Comparison of ENCODE assay signal across 20 cellular contexts in genomic region chr15:68644996-68645395, GRCh38.
"Had no signal": no experiment of that assay in that cellular context is flagged by ENCODE, and none has a peak within 500 bp of the region (broad histone marks: within the 10 kb centered on the region; RNA-seq: fewer than 3 reads in every experiment).

No MANE protein-coding gene starts in this region.

- DNase-seq: activated B cell treated with CpG ODN at 0.5 μM for 24 hours; activated CD4-positive, alpha-beta memory T cell treated with anti-CD3 and anti-CD28 coated beads, Interleukin-2, amount 10 ng/mL, durations not matched to agents 7 days and 5 days; activated CD4-positive, alpha-beta T cell treated with anti-CD3 and anti-CD28 coated beads for 48 hours; activated naive CD4-positive, alpha-beta T cell treated with anti-CD3 and anti-CD28 coated beads, Interleukin-2, amount 10 ng/mL, durations not matched to agents 7 days and 5 days; activated T-cell treated with anti-CD3 and anti-CD28 coated beads, Interleukin-2, amount 50 U/mL, for 1 hour; adrenal gland; gastrocnemius medialis; kidney glomerular epithelial cell; left ventricle myocardium superior; naive thymus-derived CD4-positive, alpha-beta T cell; retina; SIG-M5; T-helper 1 cell; T-helper 9 cell had no signal

- H3K27me3 Mint-ChIP-seq: activated B cell treated with CpG ODN at 0.5 μM for 24 hours; activated CD4-positive, alpha-beta memory T cell treated with anti-CD3 and anti-CD28 coated beads, Interleukin-2, amount 10 ng/mL, durations not matched to agents 7 days and 5 days; stimulated activated naive CD8-positive, alpha-beta T cell treated with anti-CD3 and anti-CD28 coated beads, Interleukin-15, Interleukin-2, amounts not matched to agents 100 ng/mL and 50 ng/mL, for 24 hours; type B pancreatic cell had no signal

- H3K27me3 ChIP-seq: adrenal gland, gastrocnemius medialis, suprapubic skin had no signal

- H3K4me1 ChIP-seq: gastrocnemius medialis, parathyroid adenoma had no signal

- H3K4me3 ChIP-seq: adrenal gland, gastrocnemius medialis, suprapubic skin had no signal

- H3K9me3 ChIP-seq: adrenal gland, gastrocnemius medialis, suprapubic skin had no signal

- ATAC-seq: activated T-helper 17 cell treated with anti-CD3 and anti-CD28 coated beads, Interleukin-2, amount 50 U/mL, for 72 hours; gastrocnemius medialis; left ventricle myocardium superior; naive thymus-derived CD4-positive, alpha-beta T cell had no signal

- H3K36me3 ChIP-seq: adrenal gland, gastrocnemius medialis, suprapubic skin had no signal

- H3K9me3 Mint-ChIP-seq: activated B cell treated with CpG ODN at 0.5 μM for 24 hours; activated CD4-positive, alpha-beta memory T cell treated with anti-CD3 and anti-CD28 coated beads, Interleukin-2, amount 10 ng/mL, durations not matched to agents 7 days and 5 days; activated naive CD4-positive, alpha-beta T cell treated with anti-CD3 and anti-CD28 coated beads, Interleukin-2, amount 10 ng/mL, durations not matched to agents 7 days and 5 days; activated T-helper 17 cell treated with anti-CD3 and anti-CD28 coated beads, Interleukin-2, amount 50 U/mL, for 72 hours; memory B cell; naive thymus-derived CD4-positive, alpha-beta T cell; stimulated activated naive CD8-positive, alpha-beta T cell treated with anti-CD3 and anti-CD28 coated beads, Interleukin-15, Interleukin-2, amounts not matched to agents 100 ng/mL and 50 ng/mL, for 24 hours; type B pancreatic cell had no signal

- H3K9ac ChIP-seq: parathyroid adenoma had no signal

- H3K4me3 Mint-ChIP-seq: activated B cell treated with CpG ODN at 0.5 μM for 24 hours; activated CD4-positive, alpha-beta memory T cell treated with anti-CD3 and anti-CD28 coated beads, Interleukin-2, amount 10 ng/mL, durations not matched to agents 7 days and 5 days; activated naive CD4-positive, alpha-beta T cell treated with anti-CD3 and anti-CD28 coated beads, Interleukin-2, amount 10 ng/mL, durations not matched to agents 7 days and 5 days; activated T-helper 17 cell treated with anti-CD3 and anti-CD28 coated beads, Interleukin-2, amount 50 U/mL, for 72 hours; memory B cell; naive thymus-derived CD4-positive, alpha-beta T cell; stimulated activated naive CD8-positive, alpha-beta T cell treated with anti-CD3 and anti-CD28 coated beads, Interleukin-15, Interleukin-2, amounts not matched to agents 100 ng/mL and 50 ng/mL, for 24 hours; type B pancreatic cell had no signal

- H3K27ac Mint-ChIP-seq: activated B cell treated with CpG ODN at 0.5 μM for 24 hours; activated CD4-positive, alpha-beta memory T cell treated with anti-CD3 and anti-CD28 coated beads, Interleukin-2, amount 10 ng/mL, durations not matched to agents 7 days and 5 days; activated naive CD4-positive, alpha-beta T cell treated with anti-CD3 and anti-CD28 coated beads, Interleukin-2, amount 10 ng/mL, durations not matched to agents 7 days and 5 days; activated T-helper 17 cell treated with anti-CD3 and anti-CD28 coated beads, Interleukin-2, amount 50 U/mL, for 72 hours; memory B cell; naive thymus-derived CD4-positive, alpha-beta T cell; stimulated activated naive CD8-positive, alpha-beta T cell treated with anti-CD3 and anti-CD28 coated beads, Interleukin-15, Interleukin-2, amounts not matched to agents 100 ng/mL and 50 ng/mL, for 24 hours; type B pancreatic cell had no signal

- H3K27ac ChIP-seq: adrenal gland, gastrocnemius medialis, parathyroid adenoma had no signal

- H3K4me1 Mint-ChIP-seq: activated CD4-positive, alpha-beta memory T cell treated with anti-CD3 and anti-CD28 coated beads, Interleukin-2, amount 10 ng/mL, durations not matched to agents 7 days and 5 days; activated naive CD4-positive, alpha-beta T cell treated with anti-CD3 and anti-CD28 coated beads, Interleukin-2, amount 10 ng/mL, durations not matched to agents 7 days and 5 days; activated T-helper 17 cell treated with anti-CD3 and anti-CD28 coated beads, Interleukin-2, amount 50 U/mL, for 72 hours; naive thymus-derived CD4-positive, alpha-beta T cell had no signal

- H3K36me3 Mint-ChIP-seq: activated naive CD4-positive, alpha-beta T cell treated with anti-CD3 and anti-CD28 coated beads, Interleukin-2, amount 10 ng/mL, durations not matched to agents 7 days and 5 days; memory B cell; naive thymus-derived CD4-positive, alpha-beta T cell; type B pancreatic cell had no signal
